16 cellular contexts compared by ENCODE assay signal in the genomic region with DNA sequence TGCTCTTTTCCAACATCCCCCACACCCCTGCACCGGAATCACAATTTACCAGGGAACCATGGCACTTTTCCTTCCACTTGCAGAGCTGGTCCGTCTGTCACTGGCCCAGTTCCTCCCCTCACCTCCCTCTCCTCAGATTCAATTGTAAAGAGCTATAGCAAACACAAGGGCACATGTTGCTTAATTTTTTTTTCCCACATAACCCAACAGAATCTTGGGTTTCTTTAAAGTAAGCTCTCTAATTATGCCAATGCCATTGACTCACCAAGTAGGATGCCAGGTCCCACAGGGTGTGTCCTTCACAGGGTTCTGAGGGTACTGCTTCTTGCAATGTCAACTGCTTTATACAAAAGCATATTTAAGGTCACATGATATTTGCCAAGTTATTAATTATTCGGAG.
"Had no signal": no experiment of that assay in that cellular context is flagged by ENCODE, and none has a peak within 500 bp of the region (broad histone marks: within the 10 kb centered on the region; RNA-seq: fewer than 3 reads in every experiment).

No MANE protein-coding gene starts in this region.

- H3K36me3 ChIP-seq: gastrocnemius medialis, heart right ventricle, tibial artery, upper lobe of left lung had no signal

- DNase-seq: effector CD4-positive, alpha-beta T cell; endodermal cell; erythroblast; gastrocnemius medialis; heart right ventricle; hypothalamus; kidney glomerular epithelial cell; mammary epithelial cell; naive thymus-derived CD4-positive, alpha-beta T cell; posterior cingulate gyrus; right cardiac atrium; stimulated activated CD4-positive, alpha-beta T cell treated with anti-CD3 and anti-CD28 coated beads, Interleukin-4, amount 100 ng/mL, for 24 hours; tibial artery had no signal

- H3K9me3 ChIP-seq: gastrocnemius medialis, heart right ventricle, tibial artery, upper lobe of left lung had no signal

- H3K4me3 ChIP-seq: coronary artery, gastrocnemius medialis, heart right ventricle, tibial artery, upper lobe of left lung had no signal

- ATAC-seq: gastrocnemius medialis; heart right ventricle; naive thymus-derived CD4-positive, alpha-beta T cell; right cardiac atrium; stimulated activated memory B cell treated with anti-CD40 and anti-IgM and Interleukin-4, amounts not matched to agents 10 μg/mL and 1 μg/mL and 100 μg/mL, for 72 hours had no signal

- H3K27me3 ChIP-seq: gastrocnemius medialis, heart right ventricle, upper lobe of left lung had no signal

- H3K27ac ChIP-seq: coronary artery, gastrocnemius medialis, heart right ventricle, tibial artery, upper lobe of left lung had no signal

- H3K4me1 ChIP-seq: gastrocnemius medialis, tibial artery, upper lobe of left lung had no signal
